In genomic region chr5:133293953-133294352, GRCh38 we compare ENCODE assay signal across 16 cellular contexts.
"Had no signal": no experiment of that assay in that cellular context is flagged by ENCODE, and none has a peak within 500 bp of the region (broad histone marks: within the 10 kb centered on the region; RNA-seq: fewer than 3 reads in every experiment).

No MANE protein-coding gene starts in this region.

- H3K9me3 ChIP-seq: body of pancreas, esophagus muscularis mucosa, left lung, neutrophil, thoracic aorta, upper lobe of right lung had no signal

- H3K36me3 Mint-ChIP-seq: activated naive CD8-positive, alpha-beta T cell treated with anti-CD3 and anti-CD28 coated beads for 36 hours; memory B cell; naive thymus-derived CD8-positive, alpha-beta T cell had no signal

- DNase-seq: activated CD4-positive, CD25-positive, alpha-beta regulatory T cell treated with anti-CD3 and anti-CD28 coated beads, Interleukin-2, amount 50 U/mL, for 72 hours; activated naive CD8-positive, alpha-beta T cell treated with anti-CD3 and anti-CD28 coated beads for 36 hours; body of pancreas; cortex of kidney; effector CD4-positive, alpha-beta T cell; kidney; left lung; naive thymus-derived CD8-positive, alpha-beta T cell; stimulated activated CD4-positive, alpha-beta T cell treated with anti-CD3 and anti-CD28 coated beads, Interleukin-1b, Interleukin-23, amount 100 ng/mL, for 48 hours; upper lobe of right lung had no signal

- H3K27ac Mint-ChIP-seq: activated naive CD8-positive, alpha-beta T cell treated with anti-CD3 and anti-CD28 coated beads for 36 hours; activated T-helper 1 cell treated with anti-CD3 and anti-CD28 coated beads, Interleukin-12 subunit alpha, Interleukin-12 subunit beta, Interleukin-2, Interleukin-4 antibody, amounts not matched to agents 30 ng/mL and 10 ng/mL and 1 ng/mL, durations not matched to agents 14 hours and 24 hours and 36 hours; memory B cell; naive thymus-derived CD8-positive, alpha-beta T cell had no signal

- H3K9me3 Mint-ChIP-seq: activated naive CD8-positive, alpha-beta T cell treated with anti-CD3 and anti-CD28 coated beads for 36 hours; activated T-helper 1 cell treated with anti-CD3 and anti-CD28 coated beads, Interleukin-12 subunit alpha, Interleukin-12 subunit beta, Interleukin-2, Interleukin-4 antibody, amounts not matched to agents 30 ng/mL and 10 ng/mL and 1 ng/mL, durations not matched to agents 14 hours and 24 hours and 36 hours; central memory CD8-positive, alpha-beta T cell; memory B cell; naive thymus-derived CD8-positive, alpha-beta T cell had no signal

- H3K27me3 Mint-ChIP-seq: activated naive CD8-positive, alpha-beta T cell treated with anti-CD3 and anti-CD28 coated beads for 36 hours; central memory CD8-positive, alpha-beta T cell; memory B cell; naive thymus-derived CD8-positive, alpha-beta T cell had no signal

- H3K4me1 ChIP-seq: body of pancreas, left lung, upper lobe of right lung had no signal

- H3K4me3 Mint-ChIP-seq: activated naive CD8-positive, alpha-beta T cell treated with anti-CD3 and anti-CD28 coated beads for 36 hours; activated T-helper 1 cell treated with anti-CD3 and anti-CD28 coated beads, Interleukin-12 subunit alpha, Interleukin-12 subunit beta, Interleukin-2, Interleukin-4 antibody, amounts not matched to agents 30 ng/mL and 10 ng/mL and 1 ng/mL, durations not matched to agents 14 hours and 24 hours and 36 hours; central memory CD8-positive, alpha-beta T cell; memory B cell; naive thymus-derived CD8-positive, alpha-beta T cell had no signal

- H3K27ac ChIP-seq: body of pancreas, esophagus muscularis mucosa, left lung, neutrophil, thoracic aorta, upper lobe of right lung had no signal

- ATAC-seq: body of pancreas; left lung; naive thymus-derived CD8-positive, alpha-beta T cell; upper lobe of right lung had no signal

- H3K4me3 ChIP-seq: body of pancreas, esophagus muscularis mucosa, left lung, thoracic aorta, upper lobe of right lung had no signal

- H3K27me3 ChIP-seq: body of pancreas, left lung, neutrophil, upper lobe of right lung had no signal

- H3K4me1 Mint-ChIP-seq: central memory CD8-positive, alpha-beta T cell; memory B cell had no signal
